In the genomic region with DNA sequence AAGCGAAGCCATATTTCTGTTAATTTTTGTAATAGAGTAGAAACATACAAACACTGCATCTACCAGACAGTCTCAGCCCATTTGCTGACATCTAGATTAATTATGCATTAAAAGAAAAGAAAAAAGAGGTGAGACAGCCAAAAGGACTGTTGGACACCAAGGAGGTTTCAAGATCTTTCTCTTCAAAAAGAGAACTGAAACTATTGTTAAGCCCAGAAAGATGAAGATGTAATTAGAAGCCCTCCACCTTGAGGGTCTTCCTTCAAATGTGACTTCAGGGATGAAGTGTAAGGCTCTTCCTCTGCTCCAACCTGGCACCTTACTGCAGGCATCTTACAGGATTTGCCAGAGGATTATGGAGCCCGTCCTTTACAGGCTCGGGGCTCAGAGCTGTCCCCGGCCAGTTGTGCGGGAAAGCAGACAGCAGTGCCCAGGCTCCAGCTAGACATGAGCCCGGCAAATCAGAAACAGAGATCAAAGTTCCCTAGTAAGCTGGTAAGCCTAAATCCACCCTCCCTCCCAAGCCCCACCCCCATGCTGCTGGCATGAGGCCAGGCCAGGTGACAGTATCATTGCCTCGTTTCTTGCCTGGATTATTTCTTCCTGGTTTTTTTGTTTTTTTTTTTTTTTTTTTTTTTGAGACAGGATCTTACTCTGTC, we compare ENCODE assay signal across 1 cellular context.
TF ChIP-seq lines count a peak whose summit lies in the region.

No MANE protein-coding gene starts in this region.

TF ChIP-seq in HepG2, 621 proteins besides CTCF, POLR2A, EP300 and RAD21 (continued from another document and continues in another):
- TF ChIP-seq ZNF652 (CRISPR knock-in tag; IDR thresholded peaks at IDR 0.05; ENCODE audit: borderline replicate concordance, low read depth) (no peak), ARHGAP35 (CRISPR knock-in tag; IDR thresholded peaks at IDR 0.05; ENCODE audit: borderline replicate concordance) (no peak), PITX1 (CRISPR knock-in tag; IDR thresholded peaks at IDR 0.05) (peak; percentile 87), TP53 (CRISPR knock-in tag; conservative IDR thresholded peaks at IDR 0.05) (no peak), ZNF780A (CRISPR knock-in tag; IDR thresholded peaks at IDR 0.05) (no peak), KDM3A (CRISPR knock-in tag; IDR thresholded peaks at IDR 0.05; ENCODE audit: low read depth) (no peak), KLF16 (CRISPR knock-in tag; IDR thresholded peaks at IDR 0.05) (0 out of 4 replicates have a peak, but pooled peaks of 1 of the 2 experiments have one; percentile 27), NKX3-1 (CRISPR knock-in tag; IDR thresholded peaks at IDR 0.05) (no peak), ZKSCAN5 (CRISPR knock-in tag; IDR thresholded peaks at IDR 0.05) (no peak), ZNF441 (CRISPR knock-in tag; IDR thresholded peaks at IDR 0.05; ENCODE audit: borderline replicate concordance) (peak; percentile 76; the same call in 1 of the 2 replicates), SALL1 (CRISPR knock-in tag; IDR thresholded peaks at IDR 0.05) (peak; percentile 45; the same call in 1 of the 2 replicates), RXRA (CRISPR knock-in tag; IDR thresholded peaks at IDR 0.05) (0 out of 2 replicates have a peak, but pooled peaks have one; percentile 21), LCORL (IDR thresholded peaks at IDR 0.05) (no peak; the same call in 1 of the 2 replicates), LCORL (CRISPR knock-in tag; IDR thresholded peaks at IDR 0.05) (peak; percentile 70; the same call in 1 of the 2 replicates), ARNTL (CRISPR knock-in tag; IDR thresholded peaks at IDR 0.05) (peak; percentile 65), FOXO1 (CRISPR knock-in tag; IDR thresholded peaks at IDR 0.05) (0 out of 2 replicates have a peak, but pooled peaks have one; percentile 23), NR2F6 (IDR thresholded peaks at IDR 0.05) (no peak), NR2F6 (CRISPR knock-in tag; IDR thresholded peaks at IDR 0.05) (peak; percentile 29; the same call in 1 of the 2 replicates), SRF (IDR thresholded peaks at IDR 0.05; ENCODE audit: low read depth, low read length) (no peak), CCDC6 (CRISPR knock-in tag; IDR thresholded peaks at IDR 0.05) (no peak), MAZ (IDR thresholded peaks at IDR 0.05; ENCODE audit: borderline replicate concordance, low read depth, low read length) (0 out of 2 replicates have a peak, but pooled peaks have one; percentile 35), MAZ (CRISPR knock-in tag; IDR thresholded peaks at IDR 0.05; ENCODE audit: low read depth) (no peak)
- TF ChIP-seq, protein P1, sequence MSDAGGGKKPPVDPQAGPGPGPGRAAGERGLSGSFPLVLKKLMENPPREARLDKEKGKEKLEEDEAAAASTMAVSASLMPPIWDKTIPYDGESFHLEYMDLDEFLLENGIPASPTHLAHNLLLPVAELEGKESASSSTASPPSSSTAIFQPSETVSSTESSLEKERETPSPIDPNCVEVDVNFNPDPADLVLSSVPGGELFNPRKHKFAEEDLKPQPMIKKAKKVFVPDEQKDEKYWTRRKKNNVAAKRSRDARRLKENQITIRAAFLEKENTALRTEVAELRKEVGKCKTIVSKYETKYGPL (CRISPR knock-in tag; IDR thresholded peaks at IDR 0.05) = no peak
- TF ChIP-seq, protein P2, sequence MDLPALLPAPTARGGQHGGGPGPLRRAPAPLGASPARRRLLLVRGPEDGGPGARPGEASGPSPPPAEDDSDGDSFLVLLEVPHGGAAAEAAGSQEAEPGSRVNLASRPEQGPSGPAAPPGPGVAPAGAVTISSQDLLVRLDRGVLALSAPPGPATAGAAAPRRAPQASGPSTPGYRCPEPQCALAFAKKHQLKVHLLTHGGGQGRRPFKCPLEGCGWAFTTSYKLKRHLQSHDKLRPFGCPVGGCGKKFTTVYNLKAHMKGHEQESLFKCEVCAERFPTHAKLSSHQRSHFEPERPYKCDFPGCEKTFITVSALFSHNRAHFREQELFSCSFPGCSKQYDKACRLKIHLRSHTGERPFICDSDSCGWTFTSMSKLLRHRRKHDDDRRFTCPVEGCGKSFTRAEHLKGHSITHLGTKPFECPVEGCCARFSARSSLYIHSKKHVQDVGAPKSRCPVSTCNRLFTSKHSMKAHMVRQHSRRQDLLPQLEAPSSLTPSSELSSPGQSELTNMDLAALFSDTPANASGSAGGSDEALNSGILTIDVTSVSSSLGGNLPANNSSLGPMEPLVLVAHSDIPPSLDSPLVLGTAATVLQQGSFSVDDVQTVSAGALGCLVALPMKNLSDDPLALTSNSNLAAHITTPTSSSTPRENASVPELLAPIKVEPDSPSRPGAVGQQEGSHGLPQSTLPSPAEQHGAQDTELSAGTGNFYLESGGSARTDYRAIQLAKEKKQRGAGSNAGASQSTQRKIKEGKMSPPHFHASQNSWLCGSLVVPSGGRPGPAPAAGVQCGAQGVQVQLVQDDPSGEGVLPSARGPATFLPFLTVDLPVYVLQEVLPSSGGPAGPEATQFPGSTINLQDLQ (CRISPR knock-in tag; IDR thresholded peaks at IDR 0.05) = no peak
- TF ChIP-seq, protein P3, sequence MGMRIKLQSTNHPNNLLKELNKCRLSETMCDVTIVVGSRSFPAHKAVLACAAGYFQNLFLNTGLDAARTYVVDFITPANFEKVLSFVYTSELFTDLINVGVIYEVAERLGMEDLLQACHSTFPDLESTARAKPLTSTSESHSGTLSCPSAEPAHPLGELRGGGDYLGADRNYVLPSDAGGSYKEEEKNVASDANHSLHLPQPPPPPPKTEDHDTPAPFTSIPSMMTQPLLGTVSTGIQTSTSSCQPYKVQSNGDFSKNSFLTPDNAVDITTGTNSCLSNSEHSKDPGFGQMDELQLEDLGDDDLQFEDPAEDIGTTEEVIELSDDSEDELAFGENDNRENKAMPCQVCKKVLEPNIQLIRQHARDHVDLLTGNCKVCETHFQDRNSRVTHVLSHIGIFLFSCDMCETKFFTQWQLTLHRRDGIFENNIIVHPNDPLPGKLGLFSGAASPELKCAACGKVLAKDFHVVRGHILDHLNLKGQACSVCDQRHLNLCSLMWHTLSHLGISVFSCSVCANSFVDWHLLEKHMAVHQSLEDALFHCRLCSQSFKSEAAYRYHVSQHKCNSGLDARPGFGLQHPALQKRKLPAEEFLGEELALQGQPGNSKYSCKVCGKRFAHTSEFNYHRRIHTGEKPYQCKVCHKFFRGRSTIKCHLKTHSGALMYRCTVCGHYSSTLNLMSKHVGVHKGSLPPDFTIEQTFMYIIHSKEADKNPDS (CRISPR knock-in tag; IDR thresholded peaks at IDR 0.05) = no peak
- TF ChIP-seq, protein P4, sequence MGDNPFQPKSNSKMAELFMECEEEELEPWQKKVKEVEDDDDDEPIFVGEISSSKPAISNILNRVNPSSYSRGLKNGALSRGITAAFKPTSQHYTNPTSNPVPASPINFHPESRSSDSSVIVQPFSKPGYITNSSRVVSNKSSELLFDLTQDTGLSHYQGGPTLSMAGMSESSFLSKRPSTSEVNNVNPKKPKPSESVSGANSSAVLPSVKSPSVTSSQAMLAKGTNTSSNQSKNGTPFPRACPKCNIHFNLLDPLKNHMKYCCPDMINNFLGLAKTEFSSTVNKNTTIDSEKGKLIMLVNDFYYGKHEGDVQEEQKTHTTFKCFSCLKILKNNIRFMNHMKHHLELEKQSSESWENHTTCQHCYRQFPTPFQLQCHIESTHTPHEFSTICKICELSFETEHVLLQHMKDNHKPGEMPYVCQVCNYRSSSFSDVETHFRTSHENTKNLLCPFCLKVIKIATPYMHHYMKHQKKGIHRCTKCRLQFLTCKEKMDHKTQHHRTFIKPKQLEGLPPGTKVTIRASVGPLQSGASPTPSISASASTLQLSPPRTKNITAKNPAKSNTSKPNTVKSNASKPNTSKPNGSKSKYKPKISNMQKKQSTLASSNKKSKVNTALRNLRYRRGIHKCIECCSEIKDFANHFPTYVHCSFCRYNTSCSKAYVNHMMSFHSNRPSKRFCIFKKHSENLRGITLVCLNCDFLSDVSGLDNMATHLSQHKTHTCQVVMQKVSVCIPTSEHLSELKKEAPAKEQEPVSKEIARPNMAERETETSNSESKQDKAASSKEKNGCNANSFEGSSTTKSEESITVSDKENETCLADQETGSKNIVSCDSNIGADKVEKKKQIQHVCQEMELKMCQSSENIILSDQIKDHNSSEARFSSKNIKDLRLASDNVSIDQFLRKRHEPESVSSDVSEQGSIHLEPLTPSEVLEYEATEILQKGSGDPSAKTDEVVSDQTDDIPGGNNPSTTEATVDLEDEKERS (CRISPR knock-in tag; IDR thresholded peaks at IDR 0.05) = 0 out of 2 replicates have a peak, but pooled peaks have one; percentile 37
- TF ChIP-seq, protein P5, sequence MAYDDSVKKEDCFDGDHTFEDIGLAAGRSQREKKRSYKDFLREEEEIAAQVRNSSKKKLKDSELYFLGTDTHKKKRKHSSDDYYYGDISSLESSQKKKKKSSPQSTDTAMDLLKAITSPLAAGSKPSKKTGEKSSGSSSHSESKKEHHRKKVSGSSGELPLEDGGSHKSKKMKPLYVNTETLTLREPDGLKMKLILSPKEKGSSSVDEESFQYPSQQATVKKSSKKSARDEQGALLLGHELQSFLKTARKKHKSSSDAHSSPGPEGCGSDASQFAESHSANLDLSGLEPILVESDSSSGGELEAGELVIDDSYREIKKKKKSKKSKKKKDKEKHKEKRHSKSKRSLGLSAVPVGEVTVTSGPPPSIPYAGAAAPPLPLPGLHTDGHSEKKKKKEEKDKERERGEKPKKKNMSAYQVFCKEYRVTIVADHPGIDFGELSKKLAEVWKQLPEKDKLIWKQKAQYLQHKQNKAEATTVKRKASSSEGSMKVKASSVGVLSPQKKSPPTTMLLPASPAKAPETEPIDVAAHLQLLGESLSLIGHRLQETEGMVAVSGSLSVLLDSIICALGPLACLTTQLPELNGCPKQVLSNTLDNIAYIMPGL (CRISPR knock-in tag; IDR thresholded peaks at IDR 0.05; ENCODE audit: borderline replicate concordance in 1 of 2, low read depth in 1 of 2) = no peak
- TF ChIP-seq, protein P6, sequence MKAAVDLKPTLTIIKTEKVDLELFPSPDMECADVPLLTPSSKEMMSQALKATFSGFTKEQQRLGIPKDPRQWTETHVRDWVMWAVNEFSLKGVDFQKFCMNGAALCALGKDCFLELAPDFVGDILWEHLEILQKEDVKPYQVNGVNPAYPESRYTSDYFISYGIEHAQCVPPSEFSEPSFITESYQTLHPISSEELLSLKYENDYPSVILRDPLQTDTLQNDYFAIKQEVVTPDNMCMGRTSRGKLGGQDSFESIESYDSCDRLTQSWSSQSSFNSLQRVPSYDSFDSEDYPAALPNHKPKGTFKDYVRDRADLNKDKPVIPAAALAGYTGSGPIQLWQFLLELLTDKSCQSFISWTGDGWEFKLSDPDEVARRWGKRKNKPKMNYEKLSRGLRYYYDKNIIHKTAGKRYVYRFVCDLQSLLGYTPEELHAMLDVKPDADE (CRISPR knock-in tag; IDR thresholded peaks at IDR 0.05) = no peak
- TF ChIP-seq, protein P7, sequence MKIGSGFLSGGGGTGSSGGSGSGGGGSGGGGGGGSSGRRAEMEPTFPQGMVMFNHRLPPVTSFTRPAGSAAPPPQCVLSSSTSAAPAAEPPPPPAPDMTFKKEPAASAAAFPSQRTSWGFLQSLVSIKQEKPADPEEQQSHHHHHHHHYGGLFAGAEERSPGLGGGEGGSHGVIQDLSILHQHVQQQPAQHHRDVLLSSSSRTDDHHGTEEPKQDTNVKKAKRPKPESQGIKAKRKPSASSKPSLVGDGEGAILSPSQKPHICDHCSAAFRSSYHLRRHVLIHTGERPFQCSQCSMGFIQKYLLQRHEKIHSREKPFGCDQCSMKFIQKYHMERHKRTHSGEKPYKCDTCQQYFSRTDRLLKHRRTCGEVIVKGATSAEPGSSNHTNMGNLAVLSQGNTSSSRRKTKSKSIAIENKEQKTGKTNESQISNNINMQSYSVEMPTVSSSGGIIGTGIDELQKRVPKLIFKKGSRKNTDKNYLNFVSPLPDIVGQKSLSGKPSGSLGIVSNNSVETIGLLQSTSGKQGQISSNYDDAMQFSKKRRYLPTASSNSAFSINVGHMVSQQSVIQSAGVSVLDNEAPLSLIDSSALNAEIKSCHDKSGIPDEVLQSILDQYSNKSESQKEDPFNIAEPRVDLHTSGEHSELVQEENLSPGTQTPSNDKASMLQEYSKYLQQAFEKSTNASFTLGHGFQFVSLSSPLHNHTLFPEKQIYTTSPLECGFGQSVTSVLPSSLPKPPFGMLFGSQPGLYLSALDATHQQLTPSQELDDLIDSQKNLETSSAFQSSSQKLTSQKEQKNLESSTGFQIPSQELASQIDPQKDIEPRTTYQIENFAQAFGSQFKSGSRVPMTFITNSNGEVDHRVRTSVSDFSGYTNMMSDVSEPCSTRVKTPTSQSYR (CRISPR knock-in tag; IDR thresholded peaks at IDR 0.05; ENCODE audit: borderline replicate concordance) = peak; percentile 78
- TF ChIP-seq, protein P8, sequence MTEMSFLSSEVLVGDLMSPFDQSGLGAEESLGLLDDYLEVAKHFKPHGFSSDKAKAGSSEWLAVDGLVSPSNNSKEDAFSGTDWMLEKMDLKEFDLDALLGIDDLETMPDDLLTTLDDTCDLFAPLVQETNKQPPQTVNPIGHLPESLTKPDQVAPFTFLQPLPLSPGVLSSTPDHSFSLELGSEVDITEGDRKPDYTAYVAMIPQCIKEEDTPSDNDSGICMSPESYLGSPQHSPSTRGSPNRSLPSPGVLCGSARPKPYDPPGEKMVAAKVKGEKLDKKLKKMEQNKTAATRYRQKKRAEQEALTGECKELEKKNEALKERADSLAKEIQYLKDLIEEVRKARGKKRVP (CRISPR knock-in tag; IDR thresholded peaks at IDR 0.05) = no peak
- TF ChIP-seq, protein P9, sequence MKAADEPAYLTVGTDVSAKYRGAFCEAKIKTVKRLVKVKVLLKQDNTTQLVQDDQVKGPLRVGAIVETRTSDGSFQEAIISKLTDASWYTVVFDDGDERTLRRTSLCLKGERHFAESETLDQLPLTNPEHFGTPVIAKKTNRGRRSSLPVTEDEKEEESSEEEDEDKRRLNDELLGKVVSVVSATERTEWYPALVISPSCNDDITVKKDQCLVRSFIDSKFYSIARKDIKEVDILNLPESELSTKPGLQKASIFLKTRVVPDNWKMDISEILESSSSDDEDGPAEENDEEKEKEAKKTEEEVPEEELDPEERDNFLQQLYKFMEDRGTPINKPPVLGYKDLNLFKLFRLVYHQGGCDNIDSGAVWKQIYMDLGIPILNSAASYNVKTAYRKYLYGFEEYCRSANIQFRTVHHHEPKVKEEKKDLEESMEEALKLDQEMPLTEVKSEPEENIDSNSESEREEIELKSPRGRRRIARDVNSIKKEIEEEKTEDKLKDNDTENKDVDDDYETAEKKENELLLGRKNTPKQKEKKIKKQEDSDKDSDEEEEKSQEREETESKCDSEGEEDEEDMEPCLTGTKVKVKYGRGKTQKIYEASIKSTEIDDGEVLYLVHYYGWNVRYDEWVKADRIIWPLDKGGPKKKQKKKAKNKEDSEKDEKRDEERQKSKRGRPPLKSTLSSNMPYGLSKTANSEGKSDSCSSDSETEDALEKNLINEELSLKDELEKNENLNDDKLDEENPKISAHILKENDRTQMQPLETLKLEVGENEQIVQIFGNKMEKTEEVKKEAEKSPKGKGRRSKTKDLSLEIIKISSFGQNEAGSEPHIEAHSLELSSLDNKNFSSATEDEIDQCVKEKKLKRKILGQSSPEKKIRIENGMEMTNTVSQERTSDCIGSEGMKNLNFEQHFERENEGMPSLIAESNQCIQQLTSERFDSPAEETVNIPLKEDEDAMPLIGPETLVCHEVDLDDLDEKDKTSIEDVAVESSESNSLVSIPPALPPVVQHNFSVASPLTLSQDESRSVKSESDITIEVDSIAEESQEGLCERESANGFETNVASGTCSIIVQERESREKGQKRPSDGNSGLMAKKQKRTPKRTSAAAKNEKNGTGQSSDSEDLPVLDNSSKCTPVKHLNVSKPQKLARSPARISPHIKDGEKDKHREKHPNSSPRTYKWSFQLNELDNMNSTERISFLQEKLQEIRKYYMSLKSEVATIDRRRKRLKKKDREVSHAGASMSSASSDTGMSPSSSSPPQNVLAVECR (CRISPR knock-in tag; IDR thresholded peaks at IDR 0.05; ENCODE audit: borderline replicate concordance) = peak; percentile 51; the same call in 1 of the 2 replicates
